In the genomic region with DNA sequence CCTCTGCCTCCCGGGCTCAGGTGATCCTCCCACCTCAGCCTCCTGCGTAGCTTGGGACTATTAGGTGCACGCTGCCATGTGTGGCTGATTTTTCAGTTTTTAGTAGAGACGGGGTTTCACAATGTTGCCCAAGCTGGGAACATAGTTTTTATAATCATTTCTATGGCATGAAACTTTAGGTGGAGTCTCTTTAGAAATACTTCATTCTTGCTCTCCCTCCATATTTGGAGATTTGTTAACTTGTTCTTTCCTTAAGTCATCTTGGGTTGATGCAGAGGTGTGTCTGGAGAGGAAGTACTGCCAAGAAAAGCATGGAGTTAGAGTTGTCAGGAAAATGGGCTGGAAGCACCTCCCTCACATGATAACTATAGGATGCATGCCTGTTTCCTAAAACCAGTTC, we compare ENCODE assay signal across 29 cellular contexts. TPM values are rescaled to one million over a fixed set of nuclear protein-coding genes. Genes with fewer than 3 reads are reported as not detected.
DNase-seq lines count a peak whose midpoint lies in the region; TF ChIP-seq lines count a peak whose summit lies in the region.
"Had no signal": no experiment of that assay in that cellular context is flagged by ENCODE, and none has a peak within 500 bp of the region (broad histone marks: within the 10 kb centered on the region; RNA-seq: fewer than 3 reads in every experiment).

No MANE protein-coding gene starts in this region.

- peak overlapping the region; percentile 54 for H3K27ac Mint-ChIP-seq in MCF 10A (ENCODE audit: low read depth, unreplicated experiment)
- H3K27ac Mint-ChIP-seq in nephron, result peak overlapping the region; percentile 13 to 52 (median 41)
- H3K27ac Mint-ChIP-seq: activated T-cell treated with anti-CD3 and anti-CD28 coated beads, Interleukin-2, amount 50 U/mL, for 72 hours; CD4-positive, alpha-beta memory T cell; naive thymus-derived CD4-positive, alpha-beta T cell had no signal

- no TSS peak for BruUV-seq in MCF 10A (replicated peaks; lab: Mats Ljungman, UMichigan)

- no peak overlapping the region for H3K4me3 ChIP-seq in breast epithelium
- H3K4me3 ChIP-seq in epithelial cell of esophagus (ENCODE audit: low read length), result no peak overlapping the region
- H3K4me3 ChIP-seq: adrenal gland, heart left ventricle had no signal

- H3K27me3 ChIP-seq in breast epithelium, result no peaks in the 10 kb centered on the region
- H3K27me3 ChIP-seq: adrenal gland, heart left ventricle had no signal

- TF ChIP-seq POLR2A in breast epithelium (IDR thresholded peaks at IDR 0.05), result no peak

- H3K36me3 ChIP-seq in breast epithelium, result no peaks in the 10 kb centered on the region
- H3K36me3 ChIP-seq: adrenal gland had no signal

- intact Hi-C loops in MCF 10A (cut with micrococcal nuclease), result no loop called here
- intact Hi-C loops in breast epithelium (cut with DNase I; ENCODE audit: low total_unique reads), result no loop called here

- H3K27me3 Mint-ChIP-seq in MCF 10A (ENCODE audit: insufficient read depth, unreplicated experiment), result no peaks in the 10 kb centered on the region
- no peaks in the 10 kb centered on the region for H3K27me3 Mint-ChIP-seq in nephron (ENCODE audit: low read depth)
- H3K27me3 Mint-ChIP-seq: brain had no signal

- CTCF ChIA-PET in MCF 10A (lab: Yijun Ruan, JAX), result interaction anchor here (1.3 to 1.5 kb wide), 2 partner anchors 100 to 189 kb away, joined by 3 to 6 read pairs; no protein-coding TSS in a partner anchor

- no peaks in the 10 kb centered on the region for H3K9me3 ChIP-seq in breast epithelium
- H3K9me3 ChIP-seq: adrenal gland, heart left ventricle had no signal

- H3K27ac ChIP-seq in breast epithelium, result no peak overlapping the region
- H3K27ac ChIP-seq: 22Rv1, adrenal gland had no signal

- H3K4me1 ChIP-seq in breast epithelium, result no peaks in the 10 kb centered on the region

- H3K9me3 Mint-ChIP-seq in MCF 10A (ENCODE audit: unreplicated experiment), result no peaks in the 10 kb centered on the region
- no peaks in the 10 kb centered on the region for H3K9me3 Mint-ChIP-seq in nephron
- H3K9me3 Mint-ChIP-seq: activated T-cell treated with anti-CD3 and anti-CD28 coated beads, Interleukin-2, amount 50 U/mL, for 72 hours had no signal

- H3K4me3 Mint-ChIP-seq in MCF 10A (ENCODE audit: unreplicated experiment), result no peak overlapping the region
- no peak overlapping the region for H3K4me3 Mint-ChIP-seq in nephron
- H3K4me3 Mint-ChIP-seq: activated T-cell treated with anti-CD3 and anti-CD28 coated beads, Interleukin-2, amount 50 U/mL, for 72 hours; brain; CD4-positive, alpha-beta memory T cell; naive thymus-derived CD4-positive, alpha-beta T cell had no signal

- peaks cover 38% of the 10 kb centered on the region for H3K36me3 Mint-ChIP-seq in MCF 10A (ENCODE audit: insufficient read depth, unreplicated experiment)
- peaks cover 71% of the 10 kb centered on the region for H3K36me3 Mint-ChIP-seq in nephron (ENCODE audit: low read depth)
- H3K36me3 Mint-ChIP-seq: CD4-positive, alpha-beta memory T cell had no signal

- no peak for DNase-seq in MCF 10A (ENCODE audit: unreplicated experiment)
- DNase-seq in breast epithelium (ENCODE audit: low spot score in 2 of 2), result no peak
- DNase-seq in epithelial cell of esophagus (ENCODE audit: low read depth), result peak; percentile 6
- no peak for DNase-seq in activated T-cell treated with anti-CD3 and anti-CD28 coated beads for 4 hours
- DNase-seq in SW480 (ENCODE audit: low spot score), result no peak
- DNase-seq in NCI-H526 (lab: John Stamatoyannopoulos, UW), result no peak
- no peak for DNase-seq in hippocampal formation (lab: John Stamatoyannopoulos, UW)
- DNase-seq: activated CD4-positive, alpha-beta T cell treated with anti-CD3 and anti-CD28 coated beads, Interleukin-2, amount 50 U/mL, for 48 hours; activated T-cell treated with anti-CD3 and anti-CD28 coated beads, Interleukin-2, amount 50 U/mL, for 72 hours; adrenal gland; AML-193; CD4-positive, alpha-beta memory T cell; EL; heart left ventricle; kidney; midbrain; naive thymus-derived CD4-positive, alpha-beta T cell; NCI-H146; NCI-H226; NCI-H69; nucleus accumbens; PC-3; Right ventricle myocardium superior; stimulated activated CD4-positive, alpha-beta T cell treated with anti-CD3 and anti-CD28 coated beads, Interleukin-4, amount 100 ng/mL, for 24 hours; T-helper 2 cell; trophoblast cell had no signal

- peaks cover 14% of the 10 kb centered on the region for H3K4me1 Mint-ChIP-seq in MCF 10A (ENCODE audit: insufficient read depth, unreplicated experiment)
- peaks cover 33% of the 10 kb centered on the region for H3K4me1 Mint-ChIP-seq in nephron

- TF ChIP-seq CTCF in MCF 10A (IDR thresholded peaks at IDR 0.05; ENCODE audit: unreplicated experiment) (no peak), breast epithelium (IDR thresholded peaks at IDR 0.05) (no peak), epithelial cell of esophagus (IDR thresholded peaks at IDR 0.05; ENCODE audit: insufficient read depth, low read depth, low read length, missing control alignments) (no peak), nephron (IDR thresholded peaks at IDR 0.05; ENCODE audit: unreplicated experiment in 3 of 3) (no peak)

- POLR2A ChIA-PET in MCF 10A (lab: Yijun Ruan, JAX), result no interaction called here

RNA-seq across cellular contexts. Expression of gene ZNF532, which starts 17.4 kb away (rescaled TPM):
- 64.1 and 67.6 TPM in 2 replicates for total RNA-seq in MCF 10A (2022)
- total RNA-seq in breast epithelium, result 10 to 100 TPM; 55.5 to 71.7 (median 62.3) TPM
